Comparison of ENCODE assay signal across 1 cellular context in genomic region chr9:124271660-124272059, GRCh38.
TF ChIP-seq lines count a peak whose summit lies in the region.

No MANE protein-coding gene starts in this region.

TF ChIP-seq in GM23338, 12 proteins besides CTCF, POLR2A, EP300 and RAD21 (continued from another document):
- TF ChIP-seq ZNF462 (CRISPR knock-in tag; IDR thresholded peaks at IDR 0.05) (no peak), NANOG (IDR thresholded peaks at IDR 0.05; ENCODE audit: borderline replicate concordance) (no peak), STAT1 (IDR thresholded peaks at IDR 0.05; ENCODE audit: unreplicated experiment) (no peak), ZNF331 (CRISPR knock-in tag; IDR thresholded peaks at IDR 0.05; ENCODE audit: low read depth) (no peak), EZH2phosphoT487 (IDR thresholded peaks at IDR 0.05; ENCODE audit: unreplicated experiment) (no peak), ZNF114 (CRISPR knock-in tag; IDR thresholded peaks at IDR 0.05) (no peak)
